In genomic region chrX:71068052-71068918, GRCh38 we compare ENCODE assay signal across 8 cellular contexts. TPM values are rescaled to one million over a fixed set of nuclear protein-coding genes. Genes with fewer than 3 reads are reported as not detected.
DNase-seq lines count a peak whose midpoint lies in the region; ATAC-seq and TF ChIP-seq lines count a peak whose summit lies in the region.

Gene SNX12 (minus strand): TSS chrX:71068334. CDS start chrX:71068306, 28 bp downstream.

- H3K27ac ChIP-seq in PC-9: peak within 1 kb of the TSS; percentile 49
- peak within 1 kb of the TSS; percentile 84 to 86 for H3K27ac ChIP-seq in mucosa of rectum (ENCODE audit: low read depth in 2 of 2, low read length in 2 of 2)

- peak; percentile 95 for ATAC-seq in GM21723 (IDR thresholded peaks at IDR 0.05; ENCODE audit: unreplicated experiment)

- H3K36me3 ChIP-seq in PC-9 (ENCODE audit: low read depth): no peaks in the 10 kb centered on the region
- no peaks in the 10 kb centered on the region for H3K36me3 ChIP-seq in mucosa of rectum (ENCODE audit: control insufficient read depth in 2 of 2, insufficient read depth in 2 of 2, low read length in 2 of 2)

- peaks cover 21% of the 10 kb centered on the region for H3K79me2 ChIP-seq in PC-9 (ENCODE audit: low read depth)

- TF ChIP-seq CTCF in PC-9 (conservative IDR thresholded peaks at IDR 0.05): no peak
- TF ChIP-seq CTCF in epithelial cell of proximal tubule (conservative IDR thresholded peaks at IDR 0.05; ENCODE audit: low read depth, low read length): no peak

- intact Hi-C loops in PC-9 (cut with micrococcal nuclease; ENCODE audit: unreplicated experiment): no loop called here

- peaks cover 21% of the 10 kb centered on the region for H3K4me1 ChIP-seq in PC-9 (replicated peaks; ENCODE audit: insufficient read depth)
- H3K4me1 ChIP-seq in mucosa of rectum (ENCODE audit: control insufficient read depth in 2 of 2, insufficient read depth in 2 of 2, low read length in 2 of 2): peaks cover 0 to 3% of the 10 kb centered on the region in 2 donors

- in situ Hi-C loops in KBM-7 (cut with MboI; ENCODE audit: low pct_unique_long_range_greater_than_20kb, low sequenced_read_pairs): no loop called here

- H3K4me3 ChIP-seq in PC-9: peak within 1 kb of the TSS; percentile 87
- H3K4me3 ChIP-seq in epithelial cell of proximal tubule (ENCODE audit: low read depth, low read length): peak within 1 kb of the TSS; percentile 73
- peak within 1 kb of the TSS; percentile 86 to 91 for H3K4me3 ChIP-seq in mucosa of rectum (ENCODE audit: low read length in 2 of 2)

- H3K9me3 ChIP-seq in PC-9 (ENCODE audit: insufficient read depth, low read depth) (no peaks in the 10 kb centered on the region), mucosa of rectum (ENCODE audit: control insufficient read depth in 2 of 2, low read length in 2 of 2) (no peaks in the 10 kb centered on the region)

- H3K27me3 ChIP-seq in PC-9 (ENCODE audit: insufficient read depth, low read depth) (no peaks in the 10 kb centered on the region), mucosa of rectum (ENCODE audit: control insufficient read depth in 2 of 2, insufficient read depth in 2 of 2, low read length in 2 of 2) (no peaks in the 10 kb centered on the region)

- peak within 1 kb of the TSS; percentile 86 for H3K4me2 ChIP-seq in PC-9

- no peaks in the 10 kb centered on the region for H4K20me1 ChIP-seq in PC-9 (ENCODE audit: insufficient read depth)

- H2AFZ ChIP-seq in PC-9: peak within 1 kb of the TSS; percentile 98

- H3F3A ChIP-seq in PC-9 (ENCODE audit: insufficient read depth, low read depth): peaks cover 8% of the 10 kb centered on the region; the same call in 1 of the 2 replicates

- no TSS peak for BruUV-seq in PC-9 (replicated peaks; lab: Mats Ljungman, UMichigan)

- CTCF ChIA-PET in PC-9 (lab: Charles Lee): interaction anchor here (0.6 kb wide), 1 partner anchor 584 kb away, joined by 3 read pairs; no protein-coding TSS in a partner anchor

- H3K9ac ChIP-seq in mucosa of rectum (ENCODE audit: low read depth in 1 of 2, low read length in 2 of 2): peak within 1 kb of the TSS; percentile 68 to 73

- POLR2A ChIA-PET in PC-9 (lab: Charles Lee; ENCODE audit: unreplicated experiment): interaction anchor here (0.7 to 0.8 kb wide), 2 partner anchors 279 to 683 kb away, joined by 4 to 8 read pairs; no protein-coding TSS in a partner anchor

- DNase-seq in DMS53 treated with DMSO at 0.1 percent for 48 hours (lab: John Stamatoyannopoulos, UW; ENCODE audit: unreplicated experiment) (peak; percentile 90), KBM-7 (peak; percentile 99), PC-9 (peak; percentile 84 to 92), epithelial cell of proximal tubule (ENCODE audit: low read depth) (peak; percentile 74)
- peak; percentile 88 for DNase-seq in activated T-cell treated with anti-CD3 and anti-CD28 coated beads, Interleukin-2, amount 50 U/mL, for 1 hour
- peak; percentile 64 to 78 for DNase-seq in stimulated activated CD8-positive, alpha-beta memory T cell treated with anti-CD3 and anti-CD28 coated beads, Interleukin-4, amount 100 ng/mL, for 4 hours (ENCODE audit: low read depth in 2 of 2, low spot score in 1 of 2)

- H3K9me2 ChIP-seq in PC-9 (ENCODE audit: insufficient read depth): no peaks in the 10 kb centered on the region

RNA-seq across cellular contexts. Expression of gene SNX12, which starts in this region (rescaled TPM):
- 53.1 and 63.1 TPM in 2 replicates for total RNA-seq in PC-9 (2021)
- 50.9 and 53.0 TPM in 2 replicates for total RNA-seq in epithelial cell of proximal tubule

Comparison
In these comparisons a context has a peak if more than half of its experiments do, and no peak if none do; other contexts are left out.
1. Peak in every context shown above with its lines: DNase-seq, ATAC-seq, H3K4me3 ChIP-seq and H3K27ac ChIP-seq.